Comparison of ENCODE assay signal across 1 cellular context in the genomic region with DNA sequence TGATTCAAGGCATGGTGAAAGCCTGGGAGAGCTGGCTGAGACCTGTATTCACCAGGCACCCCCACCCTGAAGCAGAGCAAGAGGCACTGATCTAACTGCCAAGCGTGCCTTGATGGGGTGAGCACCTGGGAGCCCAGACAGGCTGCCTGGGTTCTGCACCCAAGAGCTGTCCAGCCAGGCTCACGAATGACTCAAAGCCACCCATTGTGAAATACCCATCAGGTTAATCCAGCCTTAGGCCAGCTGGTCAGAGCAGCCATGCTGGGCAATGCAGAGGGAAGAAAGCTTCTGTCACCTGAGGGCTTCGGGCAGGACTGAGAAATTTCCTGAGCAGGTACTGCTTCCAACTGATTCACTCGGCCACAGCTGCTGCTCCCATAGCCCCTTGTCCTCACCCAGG.
TF ChIP-seq lines count a peak whose summit lies in the region.

No MANE protein-coding gene starts in this region.

TF ChIP-seq in IMR-90, 13 proteins besides CTCF, POLR2A, EP300 and RAD21 (continued from another document):
- TF ChIP-seq CEBPB (IDR thresholded peaks at IDR 0.05; ENCODE audit: low read depth, low read length) (peak; percentile 39; the same call in 1 of the 2 replicates), CHD1 (IDR thresholded peaks at IDR 0.05; ENCODE audit: low read depth, low read length) (no peak), NFE2L2 (IDR thresholded peaks at IDR 0.05; ENCODE audit: low read depth, low read length) (no peak)
TF ChIP-seq in IMR-90: peak in this region for 1.
